29 cellular contexts compared by ENCODE assay signal in the genomic region with DNA sequence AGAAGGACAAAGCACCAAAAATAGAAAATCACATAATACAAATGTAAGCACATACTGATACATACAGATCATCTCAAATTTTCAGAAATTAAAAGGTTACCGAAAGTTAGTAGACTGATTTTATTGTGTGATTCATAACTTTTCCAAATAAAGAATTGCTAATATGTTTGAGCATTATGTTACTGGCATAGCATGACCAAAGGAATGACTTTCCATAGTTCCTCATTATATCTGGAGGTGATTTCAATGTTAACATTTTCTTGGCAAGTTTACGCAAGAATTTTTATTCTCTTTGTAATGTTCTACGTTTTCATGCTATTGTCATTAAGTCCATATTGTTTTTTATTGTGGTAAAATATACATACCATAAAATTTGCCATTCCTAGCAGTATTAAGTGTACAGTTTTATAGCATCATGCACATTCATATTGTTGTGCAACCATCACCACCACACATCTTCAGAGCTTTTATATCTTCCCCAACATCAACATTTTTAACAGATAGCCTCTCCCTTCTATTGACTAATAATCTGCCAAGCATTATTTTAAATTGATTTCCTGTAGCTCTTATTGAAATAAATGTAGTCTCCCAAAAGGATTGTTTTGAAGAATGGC.
"Had no signal": no experiment of that assay in that cellular context is flagged by ENCODE, and none has a peak within 500 bp of the region (broad histone marks: within the 10 kb centered on the region; RNA-seq: fewer than 3 reads in every experiment).

No MANE protein-coding gene starts in this region.

- ATAC-seq: activated CD4-positive, alpha-beta T cell treated with anti-CD3 and anti-CD28 coated beads for 36 hours; activated CD4-positive, CD25-positive, alpha-beta regulatory T cell treated with anti-CD3 and anti-CD28 coated beads, Interleukin-2, amount 50 U/mL, for 24 hours; activated CD8-positive, alpha-beta T cell treated with anti-CD3 and anti-CD28 coated beads, Interleukin-2, amount 10 ng/mL, durations not matched to agents 7 days and 5 days; activated naive CD8-positive, alpha-beta T cell treated with anti-CD3 and anti-CD28 coated beads, Interleukin-2, amount 50 U/mL, for 24 hours; activated T-cell treated with anti-CD3 and anti-CD28 coated beads, Interleukin-2, amount 50 U/mL, for 4 hours; K562; WTC11 had no signal

- H3K27me3 ChIP-seq: brain microvascular endothelial cell, SJCRH30 had no signal

- H3K27ac ChIP-seq: brain microvascular endothelial cell, SJCRH30, SK-N-MC had no signal

- H3K9me3 ChIP-seq: SJCRH30 had no signal

- DNase-seq: activated CD4-positive, alpha-beta T cell treated with anti-CD3 and anti-CD28 coated beads for 36 hours; activated CD4-positive, alpha-beta T cell treated with anti-CD3 and anti-CD28 coated beads, Interleukin-2, amount 10 ng/mL, durations not matched to agents 7 days and 5 days; activated CD4-positive, alpha-beta T cell treated with anti-CD3 and anti-CD28 coated beads, Interleukin-2, amount 50 U/mL, for 48 hours; activated CD8-positive, alpha-beta T cell treated with anti-CD3 and anti-CD28 coated beads, Interleukin-2, amount 10 ng/mL, durations not matched to agents 7 days and 5 days; activated naive CD4-positive, alpha-beta T cell treated with anti-CD3 and anti-CD28 coated beads, Interleukin-2, amount 10 ng/mL, durations not matched to agents 7 days and 5 days; activated naive CD8-positive, alpha-beta T cell treated with anti-CD3 and anti-CD28 coated beads, Interleukin-2, amount 50 U/mL, for 24 hours; activated T-cell treated with anti-CD3 and anti-CD28 coated beads, Interleukin-2, amount 50 U/mL, for 4 hours; amniotic stem cell; aorta; brain microvascular endothelial cell; central memory CD4-positive, alpha-beta T cell; NCI-H1092 treated with DMSO at 0.1 percent for 48 hours; NCI-H1417; NCI-H146; NCI-H187; NCI-H2029 treated with DMSO at 0.1 percent for 48 hours; NCI-H2107; NCI-H2171; NCI-H510A; NCI-H526; NCI-H748 treated with DMSO at 0.1 percent for 48 hours; NK-92 treated with Interleukin-12 subunit alpha and Interleukin-12 subunit beta, amount 100 ng/mL, for 24 hours; SHP77; SJCRH30 had no signal

- FAIRE-seq: K562, TTC549 had no signal

- H3K36me3 ChIP-seq: brain microvascular endothelial cell, SJCRH30 had no signal

- H3K4me1 ChIP-seq: SJCRH30 had no signal

- H3K4me3 ChIP-seq: K562, SJCRH30, SK-N-MC had no signal
